Comparison of ENCODE assay signal across 8 cellular contexts in the genomic region with DNA sequence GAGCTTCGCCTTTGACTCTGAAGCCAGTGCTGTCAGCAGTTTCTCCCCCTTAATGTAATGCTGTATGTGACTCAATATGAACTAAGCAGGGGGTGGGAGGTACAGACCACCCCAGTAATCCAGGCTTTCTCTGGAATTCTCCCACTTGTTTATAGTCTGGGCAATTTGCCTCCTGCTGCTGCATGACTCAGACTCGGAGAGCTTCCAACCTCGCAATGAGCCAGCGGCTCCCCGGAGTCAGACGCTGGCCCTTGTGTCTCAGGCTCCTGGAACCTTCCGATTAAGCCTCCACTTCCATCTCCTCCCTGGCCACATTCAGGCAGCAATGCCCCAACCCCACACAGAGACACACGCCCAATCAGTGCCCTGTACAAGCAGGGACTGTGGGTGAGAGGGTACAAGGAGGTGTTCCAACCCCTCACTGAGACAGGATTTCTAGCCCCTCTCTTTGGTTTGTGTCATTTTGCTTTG.
DNase-seq lines count a peak whose midpoint lies in the region; ATAC-seq, FAIRE-seq and TF ChIP-seq lines count a peak whose summit lies in the region.

No MANE protein-coding gene starts in this region.

- intact Hi-C loops in prostate gland (cut with DNase I): no loop called here

- H3K9me3 ChIP-seq in prostate gland: no peaks in the 10 kb centered on the region

- TF ChIP-seq POLR2A in prostate gland (IDR thresholded peaks at IDR 0.05): no peak

- TF ChIP-seq CTCF in prostate gland (IDR thresholded peaks at IDR 0.05): no peak

- peak; percentile 100 for FAIRE-seq in G401.6 (lab: Jason Lieb, UNC)

- no peaks in the 10 kb centered on the region for H3K4me1 ChIP-seq in prostate gland (replicated peaks)

- 5% methylated on average over 8 of the region's 8 CpGs for WGBS in prostate gland

- peak; percentile 30 to 65 for DNase-seq in SW 1271 (lab: John Stamatoyannopoulos, UW)
- DNase-seq in glomerular endothelial cell (ENCODE audit: extremely low read depth, low read depth, low spot score): peak; percentile 27
- peak; percentile 21 for DNase-seq in prostate gland (ENCODE audit: low spot score)
- no peak for DNase-seq in activated gamma-delta T cell (lab: John Stamatoyannopoulos, UW)
- no peak for DNase-seq in activated effector memory CD4-positive, alpha-beta T cell treated with anti-CD3 and anti-CD28 coated beads, Interleukin-2, amount 50 U/mL, for 16 hours
- DNase-seq in activated CD4-positive, CD25-positive, alpha-beta regulatory T cell treated with anti-CD3 and anti-CD28 coated beads, Interleukin-2, amount 50 U/mL, for 72 hours: no peak

- H3K27me3 ChIP-seq in prostate gland (replicated peaks; ENCODE audit: insufficient read depth): no peaks in the 10 kb centered on the region

- ATAC-seq in GM21737 (IDR thresholded peaks at IDR 0.05; ENCODE audit: unreplicated experiment): no peak

- H3K36me3 ChIP-seq in prostate gland: no peaks in the 10 kb centered on the region

- H3K27ac ChIP-seq in prostate gland: no peak overlapping the region

- no peak overlapping the region for H3K4me3 ChIP-seq in prostate gland

Comparison
In these comparisons a context has a peak if more than half of its experiments do, and no peak if none do; other contexts are left out.
1. DNase-seq: peak in SW 1271 (2 of 2), glomerular endothelial cell (single experiment) and prostate gland (single experiment); none in activated gamma-delta T cell (single experiment), activated effector memory CD4-positive, alpha-beta T cell treated with anti-CD3 and anti-CD28 coated beads, Interleukin-2, amount 50 U/mL, for 16 hours (single experiment) and activated CD4-positive, CD25-positive, alpha-beta regulatory T cell treated with anti-CD3 and anti-CD28 coated beads, Interleukin-2, amount 50 U/mL, for 72 hours (single experiment).